In the genomic region with DNA sequence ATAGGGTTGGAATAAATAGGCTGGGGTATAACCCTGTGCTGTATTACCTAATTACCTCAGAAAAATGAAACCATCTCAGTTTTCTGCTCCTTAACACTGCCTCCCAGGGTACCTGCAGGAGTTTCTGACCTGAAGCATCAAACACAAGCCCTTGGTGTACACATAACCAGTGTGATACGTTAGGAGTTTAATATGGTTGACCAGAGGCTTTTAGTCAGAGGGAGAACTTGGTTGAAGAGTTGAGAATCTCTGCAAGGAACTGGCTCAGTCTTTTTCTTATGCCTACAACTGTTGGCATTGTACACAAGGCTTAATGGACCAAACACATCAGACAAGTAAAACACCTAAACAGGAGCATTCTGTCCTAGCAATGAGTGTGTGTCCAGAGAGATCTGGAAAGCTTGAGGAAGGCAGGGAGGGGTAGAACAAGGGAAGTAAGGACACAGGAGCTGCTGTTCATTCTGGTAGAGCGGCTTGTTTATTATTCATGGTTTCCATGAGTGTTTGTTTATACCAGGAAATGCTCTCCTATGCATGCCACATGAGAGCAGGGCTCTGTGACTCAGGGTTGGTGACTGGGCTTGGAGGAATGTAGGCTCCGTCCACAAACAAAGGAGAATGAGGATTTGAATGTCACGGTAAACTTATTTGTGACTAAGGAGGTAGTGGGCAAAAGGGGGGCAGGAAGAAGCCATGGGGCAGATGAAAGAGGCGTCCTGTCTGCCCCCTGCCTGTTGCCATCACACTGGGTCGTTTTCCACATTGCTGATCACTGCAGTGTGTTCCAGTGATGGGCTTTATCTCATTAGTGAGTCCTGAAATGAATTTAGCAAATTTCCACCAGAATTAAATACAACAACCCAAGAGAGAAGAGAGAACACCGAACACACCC, we compare ENCODE assay signal across 8 cellular contexts. TPM values are rescaled to one million over a fixed set of nuclear protein-coding genes. Genes with fewer than 3 reads are reported as not detected.
DNase-seq lines count a peak whose midpoint lies in the region; TF ChIP-seq lines count a peak whose summit lies in the region.

No MANE protein-coding gene starts in this region.

- peaks cover 9% of the 10 kb centered on the region for H3K27me3 Mint-ChIP-seq in activated CD4-positive, alpha-beta T cell treated with anti-CD3 and anti-CD28 coated beads, Interleukin-2, amount 10 ng/mL, durations not matched to agents 7 days and 5 days

- H3K36me3 Mint-ChIP-seq in activated CD4-positive, alpha-beta T cell treated with anti-CD3 and anti-CD28 coated beads, Interleukin-2, amount 10 ng/mL, durations not matched to agents 7 days and 5 days (ENCODE audit: low read depth), result no peaks in the 10 kb centered on the region

- in situ Hi-C loops in SK-MEL-5 (cut with HindIII; ENCODE audit: low pct_unique_long_range_greater_than_20kb, low sequenced_read_pairs), result no loop called here

- no peaks in the 10 kb centered on the region for H3K4me1 Mint-ChIP-seq in activated CD4-positive, alpha-beta T cell treated with anti-CD3 and anti-CD28 coated beads, Interleukin-2, amount 10 ng/mL, durations not matched to agents 7 days and 5 days

- peak; percentile 23 for TF ChIP-seq CTCF in foreskin fibroblast (IDR thresholded peaks at IDR 0.05; ENCODE audit: low read depth, low read length)

- H3K4me3 Mint-ChIP-seq in activated CD4-positive, alpha-beta T cell treated with anti-CD3 and anti-CD28 coated beads, Interleukin-2, amount 10 ng/mL, durations not matched to agents 7 days and 5 days, result no peak overlapping the region

- DNase-seq in GOT3 (lab: John Stamatoyannopoulos, UW) (peak; percentile 53), SK-MEL-5 (ENCODE audit: low read depth, low spot score) (peak; percentile 96), foreskin fibroblast (peak; percentile 96 to 97), skeletal muscle cell (ENCODE audit: low read depth) (peak; percentile 87), HEK293T (ENCODE audit: extremely low spot score) (no peak), cardiac septum (ENCODE audit: low spot score) (no peak), NCI-H1105 (lab: John Stamatoyannopoulos, UW) (no peak)
- DNase-seq in activated CD4-positive, alpha-beta T cell treated with anti-CD3 and anti-CD28 coated beads, Interleukin-2, amount 10 ng/mL, durations not matched to agents 7 days and 5 days, result no peak

- CTCF ChIA-PET in HEK293T (lab: Yijun Ruan, JAX), result no interaction called here
- CTCF ChIA-PET in activated CD4-positive, alpha-beta T cell treated with anti-CD3 and anti-CD28 coated beads, Interleukin-2, amount 10 ng/mL, durations not matched to agents 7 days and 5 days (lab: Charles Lee), result interaction anchor here (0.6 kb wide), 1 partner anchor 150 kb away, joined by 3 read pairs; no protein-coding TSS in a partner anchor

- intact Hi-C loops in cardiac septum (cut with DNase I), result no loop called here

- POLR2A ChIA-PET in HEK293T (lab: Yijun Ruan, JAX), result no interaction called here
- POLR2A ChIA-PET in activated CD4-positive, alpha-beta T cell treated with anti-CD3 and anti-CD28 coated beads, Interleukin-2, amount 10 ng/mL, durations not matched to agents 7 days and 5 days (lab: Charles Lee), result no interaction called here

- no peaks in the 10 kb centered on the region for H3K9me3 Mint-ChIP-seq in activated CD4-positive, alpha-beta T cell treated with anti-CD3 and anti-CD28 coated beads, Interleukin-2, amount 10 ng/mL, durations not matched to agents 7 days and 5 days

- H3K4me3 ChIP-seq in foreskin fibroblast (ENCODE audit: low read depth in 1 of 2, low read length in 2 of 2) (no peak overlapping the region), skeletal muscle cell (ENCODE audit: low read depth, low read length) (no peak overlapping the region)

- no peak overlapping the region for H3K27ac Mint-ChIP-seq in activated CD4-positive, alpha-beta T cell treated with anti-CD3 and anti-CD28 coated beads, Interleukin-2, amount 10 ng/mL, durations not matched to agents 7 days and 5 days

TF ChIP-seq in HEK293T, 16 proteins besides CTCF, POLR2A, EP300 and RAD21:
- TF ChIP-seq FOXM1 (IDR thresholded peaks at IDR 0.05; ENCODE audit: borderline replicate concordance) (no peak), TARDBP (IDR thresholded peaks at IDR 0.05) (no peak), ELF4 (IDR thresholded peaks at IDR 0.05) (no peak), ARNT (IDR thresholded peaks at IDR 0.05) (no peak), FOXK2 (IDR thresholded peaks at IDR 0.05) (no peak), ZNF384 (IDR thresholded peaks at IDR 0.05) (no peak), BHLHE40 (IDR thresholded peaks at IDR 0.05; ENCODE audit: borderline replicate concordance) (no peak), NFRKB (IDR thresholded peaks at IDR 0.05) (no peak), FOXA1 (IDR thresholded peaks at IDR 0.05) (no peak), SP1 (IDR thresholded peaks at IDR 0.05) (no peak), CTBP1 (IDR thresholded peaks at IDR 0.05; ENCODE audit: borderline replicate concordance) (no peak), HDGF (IDR thresholded peaks at IDR 0.05; ENCODE audit: borderline replicate concordance) (no peak), L3MBTL2 (conservative IDR thresholded peaks at IDR 0.05) (no peak), SUZ12 (IDR thresholded peaks at IDR 0.05) (no peak), LEF1 (IDR thresholded peaks at IDR 0.05; ENCODE audit: borderline replicate concordance) (no peak)
- TF ChIP-seq, protein P1, sequence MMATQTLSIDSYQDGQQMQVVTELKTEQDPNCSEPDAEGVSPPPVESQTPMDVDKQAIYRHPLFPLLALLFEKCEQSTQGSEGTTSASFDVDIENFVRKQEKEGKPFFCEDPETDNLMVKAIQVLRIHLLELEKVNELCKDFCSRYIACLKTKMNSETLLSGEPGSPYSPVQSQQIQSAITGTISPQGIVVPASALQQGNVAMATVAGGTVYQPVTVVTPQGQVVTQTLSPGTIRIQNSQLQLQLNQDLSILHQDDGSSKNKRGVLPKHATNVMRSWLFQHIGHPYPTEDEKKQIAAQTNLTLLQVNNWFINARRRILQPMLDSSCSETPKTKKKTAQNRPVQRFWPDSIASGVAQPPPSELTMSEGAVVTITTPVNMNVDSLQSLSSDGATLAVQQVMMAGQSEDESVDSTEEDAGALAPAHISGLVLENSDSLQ (IDR thresholded peaks at IDR 0.05), result no peak

RNA-seq across cellular contexts. Expression of gene SPATA13, which starts 11.9 kb away (rescaled TPM):
- total RNA-seq in SK-MEL-5 (2014; rRNA removed; shearing (Covaris generic)), result 21.6 and 22.1 TPM in 2 replicates
- 14.1 and 31.5 TPM in 2 replicates for polyA plus RNA-seq in SK-MEL-5 (2015; cell fraction: cytosol; rRNA removed)
- polyA plus RNA-seq in SK-MEL-5 (2015; cell fraction: nucleus; rRNA removed), result 90.8 and 105 TPM in 2 replicates
- 8.0 TPM for total RNA-seq in cardiac septum
- total RNA-seq in activated CD4-positive, alpha-beta T cell treated with anti-CD3 and anti-CD28 coated beads, Interleukin-2, amount 10 ng/mL, durations not matched to agents 7 days and 5 days, result 10 to 100 TPM; 68.4 to 72.6 TPM

Comparison
In these comparisons a context has a peak if more than half of its experiments do, and no peak if none do; other contexts are left out.
1. DNase-seq: peak in GOT3 (single experiment), SK-MEL-5 (single experiment), foreskin fibroblast (2 of 2) and skeletal muscle cell (single experiment); none in HEK293T (single experiment), cardiac septum (single experiment), activated CD4-positive, alpha-beta T cell treated with anti-CD3 and anti-CD28 coated beads, Interleukin-2, amount 10 ng/mL, durations not matched to agents 7 days and 5 days (single experiment) and NCI-H1105 (single experiment).